ENCODE assay signal across 10 cellular contexts in the genomic region with DNA sequence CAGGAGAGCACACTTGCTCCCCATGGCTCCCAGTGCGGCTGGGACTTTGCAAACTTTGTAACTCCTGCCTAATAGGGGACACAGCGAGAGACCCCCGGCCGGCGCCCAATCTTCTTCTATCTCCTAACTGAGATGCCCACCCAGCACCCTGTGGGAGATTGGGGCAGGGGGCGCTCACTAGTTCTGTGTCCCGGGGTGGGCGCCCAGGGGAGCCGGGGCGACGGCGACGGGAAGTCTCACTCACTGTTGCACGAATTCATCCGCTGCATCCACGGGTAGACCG. TPM values are rescaled to one million over a fixed set of nuclear protein-coding genes. Genes with fewer than 3 reads are reported as not detected.
DNase-seq lines count a peak whose midpoint lies in the region; ATAC-seq, FAIRE-seq and TF ChIP-seq lines count a peak whose summit lies in the region.
"Had no signal": no experiment of that assay in that cellular context is flagged by ENCODE, and none has a peak within 500 bp of the region (broad histone marks: within the 10 kb centered on the region; RNA-seq: fewer than 3 reads in every experiment).

No MANE protein-coding gene starts in this region.

- FAIRE-seq in keratinocyte (lab: Jason Lieb, UNC) = no peak

- no peaks in the 10 kb centered on the region for H3K79me2 ChIP-seq in keratinocyte (ENCODE audit: control insufficient read depth, insufficient read depth, low read length)

- H3K9me1 ChIP-seq in keratinocyte (ENCODE audit: control insufficient read depth, extremely low read depth, insufficient read depth, low read length) = no peaks in the 10 kb centered on the region

- H3K4me1 ChIP-seq in keratinocyte (ENCODE audit: control insufficient read depth, extremely low read depth, insufficient read depth, low read length) = peaks cover 17% of the 10 kb centered on the region

- H2AFZ ChIP-seq in keratinocyte (ENCODE audit: control insufficient read depth, low read length) = peak overlapping the region; percentile 82

- H3K9me3 Mint-ChIP-seq in HFFc6 = no peaks in the 10 kb centered on the region
- H3K9me3 Mint-ChIP-seq in activated T-helper 1 cell treated with anti-CD3 and anti-CD28 coated beads, Interleukin-12 subunit alpha, Interleukin-12 subunit beta, Interleukin-2, Interleukin-4 antibody, amounts not matched to agents 30 ng/mL and 10 ng/mL and 1 ng/mL, durations not matched to agents 14 hours and 24 hours and 36 hours = no peaks in the 10 kb centered on the region
- no peaks in the 10 kb centered on the region for H3K9me3 Mint-ChIP-seq in stimulated activated effector memory CD8-positive, alpha-beta T cell treated with anti-CD3 and anti-CD28 coated beads, Interleukin-12 subunit alpha, Interleukin-12 subunit beta, amount 100 ng/mL, for 72 hours

- H4K20me1 ChIP-seq in keratinocyte (ENCODE audit: control insufficient read depth, extremely low read depth, insufficient read depth, low read length) = no peaks in the 10 kb centered on the region

- dilution Hi-C loops in keratinocyte (cut with MboI; ENCODE audit: extremely low pct_ligation_motif_present, low sequenced_read_pairs) = no loop called here

- no peak for TF ChIP-seq CTCF in HFFc6 (IDR thresholded peaks at IDR 0.05)
- no peak for TF ChIP-seq CTCF in keratinocyte (optimal IDR thresholded peaks at IDR 0.05 in 1 of 3, IDR thresholded peaks at IDR 0.05 in 1 of 3, conservative IDR thresholded peaks at IDR 0.05 in 1 of 3; ENCODE audit: extremely low read depth in 1 of 3, insufficient read depth in 2 of 3, low read length in 3 of 3)

- H3K36me3 ChIP-seq in keratinocyte (ENCODE audit: control insufficient read depth in 2 of 2, extremely low read depth in 1 of 2, insufficient read depth in 2 of 2, low read length in 2 of 2) = peaks cover 0 to 4% of the 10 kb centered on the region in 2 experiments

- H3K27ac Mint-ChIP-seq in HFFc6 = no peak overlapping the region
- H3K27ac Mint-ChIP-seq in activated T-helper 1 cell treated with anti-CD3 and anti-CD28 coated beads, Interleukin-12 subunit alpha, Interleukin-12 subunit beta, Interleukin-2, Interleukin-4 antibody, amounts not matched to agents 30 ng/mL and 10 ng/mL and 1 ng/mL, durations not matched to agents 14 hours and 24 hours and 36 hours = peak overlapping the region; percentile 19
- H3K27ac Mint-ChIP-seq in stimulated activated effector memory CD8-positive, alpha-beta T cell treated with anti-CD3 and anti-CD28 coated beads, Interleukin-12 subunit alpha, Interleukin-12 subunit beta, amount 100 ng/mL, for 72 hours = peak overlapping the region; percentile 75

- no peak overlapping the region for H3K27ac ChIP-seq in keratinocyte (ENCODE audit: control insufficient read depth, insufficient read depth, low read length)

- peaks cover 92% of the 10 kb centered on the region for H3K27me3 Mint-ChIP-seq in HFFc6 (ENCODE audit: insufficient read depth)
- H3K27me3 Mint-ChIP-seq in activated T-helper 1 cell treated with anti-CD3 and anti-CD28 coated beads, Interleukin-12 subunit alpha, Interleukin-12 subunit beta, Interleukin-2, Interleukin-4 antibody, amounts not matched to agents 30 ng/mL and 10 ng/mL and 1 ng/mL, durations not matched to agents 14 hours and 24 hours and 36 hours (ENCODE audit: insufficient read depth) = peaks cover 80% of the 10 kb centered on the region

- H3K9me3 ChIP-seq in keratinocyte (ENCODE audit: control insufficient read depth, low read depth, low read length) = no peaks in the 10 kb centered on the region

- H3K27me3 ChIP-seq in keratinocyte (ENCODE audit: control insufficient read depth, extremely low read depth, insufficient read depth, low read length) = peaks cover 93% of the 10 kb centered on the region

- ATAC-seq in stimulated activated effector memory CD8-positive, alpha-beta T cell treated with anti-CD3 and anti-CD28 coated beads, Interleukin-12 subunit alpha, Interleukin-12 subunit beta, amount 100 ng/mL, for 72 hours = no peak

- H3K36me3 Mint-ChIP-seq in HFFc6 (ENCODE audit: low read depth) = no peaks in the 10 kb centered on the region
- H3K36me3 Mint-ChIP-seq in activated T-helper 1 cell treated with anti-CD3 and anti-CD28 coated beads, Interleukin-12 subunit alpha, Interleukin-12 subunit beta, Interleukin-2, Interleukin-4 antibody, amounts not matched to agents 30 ng/mL and 10 ng/mL and 1 ng/mL, durations not matched to agents 14 hours and 24 hours and 36 hours (ENCODE audit: low read depth) = peaks cover 2% of the 10 kb centered on the region
- no peaks in the 10 kb centered on the region for H3K36me3 Mint-ChIP-seq in stimulated activated effector memory CD8-positive, alpha-beta T cell treated with anti-CD3 and anti-CD28 coated beads, Interleukin-12 subunit alpha, Interleukin-12 subunit beta, amount 100 ng/mL, for 72 hours

- H3K4me3 Mint-ChIP-seq in HFFc6 = peak overlapping the region; percentile 68; the same call in 1 of the 2 replicates
- H3K4me3 Mint-ChIP-seq in activated T-helper 1 cell treated with anti-CD3 and anti-CD28 coated beads, Interleukin-12 subunit alpha, Interleukin-12 subunit beta, Interleukin-2, Interleukin-4 antibody, amounts not matched to agents 30 ng/mL and 10 ng/mL and 1 ng/mL, durations not matched to agents 14 hours and 24 hours and 36 hours = peak overlapping the region; percentile 77
- peak overlapping the region; percentile 67 for H3K4me3 Mint-ChIP-seq in stimulated activated effector memory CD8-positive, alpha-beta T cell treated with anti-CD3 and anti-CD28 coated beads, Interleukin-12 subunit alpha, Interleukin-12 subunit beta, amount 100 ng/mL, for 72 hours

- H3K4me3 ChIP-seq in keratinocyte (ENCODE audit: control insufficient read depth in 2 of 3, extremely low read depth in 1 of 3, insufficient read depth in 2 of 3, low read depth in 1 of 3, low read length in 3 of 3) = peak overlapping the region; percentile 46 to 71 (median 62)

- peak overlapping the region; percentile 82 for H3K4me2 ChIP-seq in keratinocyte (ENCODE audit: control insufficient read depth, extremely low read depth, insufficient read depth, low read depth, low read length)

- intact Hi-C loops in activated T-helper 1 cell treated with anti-CD3 and anti-CD28 coated beads, Interleukin-12 subunit alpha, Interleukin-12 subunit beta, Interleukin-2, Interleukin-4 antibody, amounts not matched to agents 30 ng/mL and 10 ng/mL and 1 ng/mL, durations not matched to agents 14 hours and 24 hours and 36 hours (cut with micrococcal nuclease) = loop anchor here (2.0 to 10.0 kb wide), 2 partner anchors 13 to 463 kb away; a partner anchor contains a TSS

- DNase-seq in HFFc6 = no peak
- no peak for DNase-seq in activated T-helper 1 cell treated with anti-CD3 and anti-CD28 coated beads, Interleukin-12 subunit alpha, Interleukin-12 subunit beta, Interleukin-2, Interleukin-4 antibody, amounts not matched to agents 30 ng/mL and 10 ng/mL and 1 ng/mL, durations not matched to agents 14 hours and 24 hours and 36 hours (ENCODE audit: low spot score)
- no peak for DNase-seq in keratinocyte (ENCODE audit: low read depth, low spot score)
- DNase-seq in stimulated activated effector memory CD8-positive, alpha-beta T cell treated with anti-CD3 and anti-CD28 coated beads, Interleukin-12 subunit alpha, Interleukin-12 subunit beta, amount 100 ng/mL, for 72 hours (ENCODE audit: low spot score in 2 of 2) = no peak
- no peak for DNase-seq in dermis blood vessel endothelial cell
- DNase-seq in NCI-H2029 (lab: John Stamatoyannopoulos, UW) = no peak
- DNase-seq in SKM-1 (lab: John Stamatoyannopoulos, UW; ENCODE audit: unreplicated experiment) = no peak
- DNase-seq in foreskin melanocyte = no peak
- DNase-seq: NCI-H524 treated with DMSO at 0.1 percent for 48 hours had no signal

- no peak overlapping the region for H3K9ac ChIP-seq in keratinocyte (ENCODE audit: control insufficient read depth, extremely low read depth, insufficient read depth, low read length)

- H3K4me1 Mint-ChIP-seq in HFFc6 (ENCODE audit: low read depth) = peaks cover 29% of the 10 kb centered on the region
- H3K4me1 Mint-ChIP-seq in activated T-helper 1 cell treated with anti-CD3 and anti-CD28 coated beads, Interleukin-12 subunit alpha, Interleukin-12 subunit beta, Interleukin-2, Interleukin-4 antibody, amounts not matched to agents 30 ng/mL and 10 ng/mL and 1 ng/mL, durations not matched to agents 14 hours and 24 hours and 36 hours (ENCODE audit: low read depth) = peaks cover 50% of the 10 kb centered on the region
- peaks cover 57% of the 10 kb centered on the region for H3K4me1 Mint-ChIP-seq in stimulated activated effector memory CD8-positive, alpha-beta T cell treated with anti-CD3 and anti-CD28 coated beads, Interleukin-12 subunit alpha, Interleukin-12 subunit beta, amount 100 ng/mL, for 72 hours

RNA-seq across cellular contexts. Expression of a gene that starts 3.9 kb away (rescaled TPM):
- total RNA-seq in HFFc6 (2021; fragmentation: NEBNext Ultra II Directional; extraction: Animal tissue kit (Norgen Biotek cat#: 25700)) = not detected
- 0.10 TPM in 1 of 2 replicates, not detected in the other for total RNA-seq in activated T-helper 1 cell treated with anti-CD3 and anti-CD28 coated beads, Interleukin-12 subunit alpha, Interleukin-12 subunit beta, Interleukin-2, Interleukin-4 antibody, amounts not matched to agents 30 ng/mL and 10 ng/mL and 1 ng/mL, durations not matched to agents 14 hours and 24 hours and 36 hours
- 0.04 to 0.19 TPM in 2 of 3 replicates, not detected in the other for polyA plus RNA-seq in keratinocyte
- polyA plus RNA-seq in keratinocyte (2011; ENCODE audit: low read depth) = not detected
- 0.04 TPM in 2 replicates for polyA plus RNA-seq in keratinocyte (2011; cell fraction: cytosol; rRNA removed)
- 0.10 and 0.16 TPM in 2 replicates for polyA plus RNA-seq in keratinocyte (2011; cell fraction: nucleus; rRNA removed)
- polyA plus RNA-seq in keratinocyte (2012; ENCODE audit: low replicate concordance) = 0.07 TPM in 1 of 2 replicates, not detected in the other
- not detected in 3 replicates for polyA minus RNA-seq in keratinocyte
- polyA minus RNA-seq in keratinocyte (2011; cell fraction: cytosol; rRNA and poly(A)+ RNA removed) = not detected
- polyA minus RNA-seq in keratinocyte (2011; cell fraction: nucleus; rRNA and poly(A)+ RNA removed) = not detected in 2 replicates
- 0.17 and 0.23 TPM in 2 replicates for total RNA-seq in dermis blood vessel endothelial cell
- total RNA-seq: lung microvascular endothelial cell had no signal

RNA-seq across cellular contexts. Expression of a gene that starts 7.4 kb away (rescaled TPM):
- total RNA-seq in HFFc6 (2021; fragmentation: NEBNext Ultra II Directional; extraction: Animal tissue kit (Norgen Biotek cat#: 25700)) = not detected
- 0.71 and 0.99 TPM in 2 replicates for total RNA-seq in activated T-helper 1 cell treated with anti-CD3 and anti-CD28 coated beads, Interleukin-12 subunit alpha, Interleukin-12 subunit beta, Interleukin-2, Interleukin-4 antibody, amounts not matched to agents 30 ng/mL and 10 ng/mL and 1 ng/mL, durations not matched to agents 14 hours and 24 hours and 36 hours
- polyA plus RNA-seq in keratinocyte = 0.62 to 0.77 TPM (median 0.68 TPM) in 3 replicates
- polyA plus RNA-seq in keratinocyte (2011; ENCODE audit: low read depth) = not detected
- polyA plus RNA-seq in keratinocyte (2011; cell fraction: cytosol; rRNA removed) = 0.60 and 1.3 TPM in 2 replicates
- 0.99 and 1.5 TPM in 2 replicates for polyA plus RNA-seq in keratinocyte (2011; cell fraction: nucleus; rRNA removed)
- polyA plus RNA-seq in keratinocyte (2012; ENCODE audit: low replicate concordance) = 0.10 and 0.93 TPM in 2 replicates
- polyA minus RNA-seq in keratinocyte = 0.45 to 2.5 TPM (median 0.46 TPM) in 3 replicates
- polyA minus RNA-seq in keratinocyte (2011; cell fraction: cytosol; rRNA and poly(A)+ RNA removed) = 1.3 TPM
- polyA minus RNA-seq in keratinocyte (2011; cell fraction: nucleus; rRNA and poly(A)+ RNA removed) = not detected in 2 replicates
- 7.5 and 11.9 TPM in 2 replicates for total RNA-seq in dermis blood vessel endothelial cell

RNA-seq across cellular contexts. Expression of a gene that starts 7.4 kb away (rescaled TPM):
- total RNA-seq in HFFc6 (2021; fragmentation: NEBNext Ultra II Directional; extraction: Animal tissue kit (Norgen Biotek cat#: 25700)) = not detected
- 2.5 and 2.8 TPM in 2 replicates for total RNA-seq in activated T-helper 1 cell treated with anti-CD3 and anti-CD28 coated beads, Interleukin-12 subunit alpha, Interleukin-12 subunit beta, Interleukin-2, Interleukin-4 antibody, amounts not matched to agents 30 ng/mL and 10 ng/mL and 1 ng/mL, durations not matched to agents 14 hours and 24 hours and 36 hours
- polyA plus RNA-seq in keratinocyte = 0.63 to 1.2 TPM (median 1.1 TPM) in 3 replicates
- 0.56 TPM for polyA plus RNA-seq in keratinocyte (2011; ENCODE audit: low read depth)
- 0.47 and 0.49 TPM in 2 replicates for polyA plus RNA-seq in keratinocyte (2011; cell fraction: cytosol; rRNA removed)
- polyA plus RNA-seq in keratinocyte (2011; cell fraction: nucleus; rRNA removed) = 3.6 and 4.7 TPM in 2 replicates
- 0.18 and 1.8 TPM in 2 replicates for polyA plus RNA-seq in keratinocyte (2012; ENCODE audit: low replicate concordance)
- 0.30 to 0.72 TPM (median 0.54 TPM) in 3 replicates for polyA minus RNA-seq in keratinocyte
- polyA minus RNA-seq in keratinocyte (2011; cell fraction: cytosol; rRNA and poly(A)+ RNA removed) = not detected
- 1.2 and 1.3 TPM in 2 replicates for polyA minus RNA-seq in keratinocyte (2011; cell fraction: nucleus; rRNA and poly(A)+ RNA removed)
- 9.5 and 11.9 TPM in 2 replicates for total RNA-seq in dermis blood vessel endothelial cell

RNA-seq across cellular contexts. Expression of a gene that starts 13.4 kb away (rescaled TPM):
- total RNA-seq in HFFc6 (2021; fragmentation: NEBNext Ultra II Directional; extraction: Animal tissue kit (Norgen Biotek cat#: 25700)) = not detected
- total RNA-seq in activated T-helper 1 cell treated with anti-CD3 and anti-CD28 coated beads, Interleukin-12 subunit alpha, Interleukin-12 subunit beta, Interleukin-2, Interleukin-4 antibody, amounts not matched to agents 30 ng/mL and 10 ng/mL and 1 ng/mL, durations not matched to agents 14 hours and 24 hours and 36 hours = 0.49 and 0.51 TPM in 2 replicates
- 0.68 to 1.2 TPM (median 1.0 TPM) in 3 replicates for polyA plus RNA-seq in keratinocyte
- 0.74 TPM for polyA plus RNA-seq in keratinocyte (2011; ENCODE audit: low read depth)
- 1.3 TPM in 2 replicates for polyA plus RNA-seq in keratinocyte (2011; cell fraction: cytosol; rRNA removed)
- 0.47 and 0.53 TPM in 2 replicates for polyA plus RNA-seq in keratinocyte (2011; cell fraction: nucleus; rRNA removed)
- polyA plus RNA-seq in keratinocyte (2012; ENCODE audit: low replicate concordance) = 0.47 and 2.1 TPM in 2 replicates
- 0.32 to 0.33 TPM in 2 of 3 replicates, not detected in the other for polyA minus RNA-seq in keratinocyte
- 2.3 TPM for polyA minus RNA-seq in keratinocyte (2011; cell fraction: cytosol; rRNA and poly(A)+ RNA removed)
- 0.53 TPM in 1 of 2 replicates, not detected in the other for polyA minus RNA-seq in keratinocyte (2011; cell fraction: nucleus; rRNA and poly(A)+ RNA removed)
- total RNA-seq in dermis blood vessel endothelial cell = 9.9 and 11.4 TPM in 2 replicates

RNA-seq across cellular contexts. Expression of a gene that starts 17.7 kb away (rescaled TPM):
- total RNA-seq in HFFc6 (2021; fragmentation: NEBNext Ultra II Directional; extraction: Animal tissue kit (Norgen Biotek cat#: 25700)) = not detected
- not detected in 2 replicates for total RNA-seq in activated T-helper 1 cell treated with anti-CD3 and anti-CD28 coated beads, Interleukin-12 subunit alpha, Interleukin-12 subunit beta, Interleukin-2, Interleukin-4 antibody, amounts not matched to agents 30 ng/mL and 10 ng/mL and 1 ng/mL, durations not matched to agents 14 hours and 24 hours and 36 hours
- polyA plus RNA-seq in keratinocyte = not detected in 3 replicates
- not detected for polyA plus RNA-seq in keratinocyte (2011; ENCODE audit: low read depth)
- not detected in 2 replicates for polyA plus RNA-seq in keratinocyte (2011; cell fraction: cytosol; rRNA removed)
- polyA plus RNA-seq in keratinocyte (2011; cell fraction: nucleus; rRNA removed) = not detected in 2 replicates
- not detected in 2 replicates for polyA plus RNA-seq in keratinocyte (2012; ENCODE audit: low replicate concordance)
- not detected in 3 replicates for polyA minus RNA-seq in keratinocyte
- polyA minus RNA-seq in keratinocyte (2011; cell fraction: cytosol; rRNA and poly(A)+ RNA removed) = not detected
- polyA minus RNA-seq in keratinocyte (2011; cell fraction: nucleus; rRNA and poly(A)+ RNA removed) = not detected in 2 replicates
- 1.2 and 4.1 TPM in 2 replicates for total RNA-seq in dermis blood vessel endothelial cell
- total RNA-seq: lung microvascular endothelial cell had no signal
